1 cellular context compared by ENCODE assay signal in the genomic region with DNA sequence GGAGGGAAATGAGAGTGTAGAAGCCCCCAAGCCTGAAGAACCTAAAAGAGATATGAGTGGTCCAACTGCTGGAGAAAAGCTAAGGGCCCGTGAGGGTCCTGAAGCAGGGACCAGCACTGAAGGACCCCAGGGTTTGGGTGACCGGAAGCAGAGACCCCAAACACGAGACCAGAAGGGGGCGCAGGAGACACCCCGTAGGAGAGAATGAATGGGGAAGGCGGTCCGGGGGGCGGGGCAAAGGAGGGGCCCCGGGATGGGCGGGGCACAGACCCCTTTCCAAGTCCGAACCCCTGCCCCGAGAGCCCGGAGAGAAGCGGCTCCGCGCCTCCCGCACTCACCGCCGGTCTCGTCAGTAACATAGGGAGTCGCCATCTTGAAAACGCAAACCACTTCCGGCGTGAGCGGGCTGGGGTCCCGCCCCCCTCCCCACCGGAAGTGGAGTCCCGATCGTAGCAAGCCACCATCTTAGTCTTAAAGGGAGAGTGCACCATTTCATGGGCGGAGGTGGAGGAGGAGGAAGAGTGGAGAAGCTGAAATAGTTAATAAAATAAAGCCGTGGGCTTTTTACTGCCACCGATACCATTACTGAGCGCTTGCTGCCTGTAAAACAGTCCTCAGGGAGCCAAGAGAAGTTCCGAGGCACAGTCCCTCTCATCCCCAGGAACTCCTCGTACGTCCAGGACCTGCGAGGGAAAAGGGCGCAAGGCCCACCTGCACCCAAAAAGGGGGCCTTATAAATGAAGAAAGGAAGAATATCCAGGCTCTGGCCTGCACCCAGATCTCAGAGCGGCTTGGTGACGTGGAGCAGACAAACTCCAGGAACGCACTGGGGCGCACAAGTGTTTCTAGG.
A peak's percentile ranks its signal among the peaks of the same experiment; 100 is the strongest.
TF ChIP-seq lines count a peak whose summit lies in the region.

No MANE protein-coding gene starts in this region.

TF ChIP-seq in K562, 482 proteins besides CTCF, POLR2A, EP300 and RAD21 (continues in another document):
- peak; percentile 64 for TF ChIP-seq SMARCE1 (IDR thresholded peaks at IDR 0.05)
- TF ChIP-seq ZNF121 (CRISPR knock-in tag; conservative IDR thresholded peaks at IDR 0.05), result no peak
- no peak for TF ChIP-seq ZFP1 (CRISPR knock-in tag; IDR thresholded peaks at IDR 0.05)
- no peak for TF ChIP-seq SAFB (IDR thresholded peaks at IDR 0.05; ENCODE audit: borderline replicate concordance, low read depth, low read length)
- TF ChIP-seq NR2C1 (IDR thresholded peaks at IDR 0.05), result peak; percentile 73
- TF ChIP-seq NR2C1 (tag; IDR thresholded peaks at IDR 0.05), result peak; percentile 79; the same call in 1 of the 2 replicates
- TF ChIP-seq CEBPG (CRISPR knock-in tag; IDR thresholded peaks at IDR 0.05), result no peak
- TF ChIP-seq CEBPG (tag; conservative IDR thresholded peaks at IDR 0.05 in 1 of 2, IDR thresholded peaks at IDR 0.05 in 1 of 2), result no peak
- TF ChIP-seq, protein P1, sequence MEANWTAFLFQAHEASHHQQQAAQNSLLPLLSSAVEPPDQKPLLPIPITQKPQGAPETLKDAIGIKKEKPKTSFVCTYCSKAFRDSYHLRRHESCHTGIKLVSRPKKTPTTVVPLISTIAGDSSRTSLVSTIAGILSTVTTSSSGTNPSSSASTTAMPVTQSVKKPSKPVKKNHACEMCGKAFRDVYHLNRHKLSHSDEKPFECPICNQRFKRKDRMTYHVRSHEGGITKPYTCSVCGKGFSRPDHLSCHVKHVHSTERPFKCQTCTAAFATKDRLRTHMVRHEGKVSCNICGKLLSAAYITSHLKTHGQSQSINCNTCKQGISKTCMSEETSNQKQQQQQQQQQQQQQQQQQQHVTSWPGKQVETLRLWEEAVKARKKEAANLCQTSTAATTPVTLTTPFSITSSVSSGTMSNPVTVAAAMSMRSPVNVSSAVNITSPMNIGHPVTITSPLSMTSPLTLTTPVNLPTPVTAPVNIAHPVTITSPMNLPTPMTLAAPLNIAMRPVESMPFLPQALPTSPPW (CRISPR knock-in tag; IDR thresholded peaks at IDR 0.05), result peak; percentile 86
- TF ChIP-seq, protein P2, sequence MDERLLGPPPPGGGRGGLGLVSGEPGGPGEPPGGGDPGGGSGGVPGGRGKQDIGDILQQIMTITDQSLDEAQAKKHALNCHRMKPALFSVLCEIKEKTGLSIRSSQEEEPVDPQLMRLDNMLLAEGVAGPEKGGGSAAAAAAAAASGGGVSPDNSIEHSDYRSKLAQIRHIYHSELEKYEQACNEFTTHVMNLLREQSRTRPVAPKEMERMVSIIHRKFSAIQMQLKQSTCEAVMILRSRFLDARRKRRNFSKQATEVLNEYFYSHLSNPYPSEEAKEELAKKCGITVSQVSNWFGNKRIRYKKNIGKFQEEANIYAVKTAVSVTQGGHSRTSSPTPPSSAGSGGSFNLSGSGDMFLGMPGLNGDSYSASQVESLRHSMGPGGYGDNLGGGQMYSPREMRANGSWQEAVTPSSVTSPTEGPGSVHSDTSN (CRISPR knock-in tag; IDR thresholded peaks at IDR 0.05; ENCODE audit: low read depth), result no peak
- TF ChIP-seq, protein P2 (tag; conservative IDR thresholded peaks at IDR 0.05; ENCODE audit: low read depth), result no peak
- TF ChIP-seq, protein P3, sequence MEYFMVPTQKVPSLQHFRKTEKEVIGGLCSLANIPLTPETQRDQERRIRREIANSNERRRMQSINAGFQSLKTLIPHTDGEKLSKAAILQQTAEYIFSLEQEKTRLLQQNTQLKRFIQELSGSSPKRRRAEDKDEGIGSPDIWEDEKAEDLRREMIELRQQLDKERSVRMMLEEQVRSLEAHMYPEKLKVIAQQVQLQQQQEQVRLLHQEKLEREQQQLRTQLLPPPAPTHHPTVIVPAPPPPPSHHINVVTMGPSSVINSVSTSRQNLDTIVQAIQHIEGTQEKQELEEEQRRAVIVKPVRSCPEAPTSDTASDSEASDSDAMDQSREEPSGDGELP (CRISPR knock-in tag; IDR thresholded peaks at IDR 0.05; ENCODE audit: borderline replicate concordance), result peak; percentile 51; the same call in 1 of the 2 replicates
- TF ChIP-seq NR1H2 (CRISPR knock-in tag; IDR thresholded peaks at IDR 0.05), result no peak
- TF ChIP-seq, protein P4, sequence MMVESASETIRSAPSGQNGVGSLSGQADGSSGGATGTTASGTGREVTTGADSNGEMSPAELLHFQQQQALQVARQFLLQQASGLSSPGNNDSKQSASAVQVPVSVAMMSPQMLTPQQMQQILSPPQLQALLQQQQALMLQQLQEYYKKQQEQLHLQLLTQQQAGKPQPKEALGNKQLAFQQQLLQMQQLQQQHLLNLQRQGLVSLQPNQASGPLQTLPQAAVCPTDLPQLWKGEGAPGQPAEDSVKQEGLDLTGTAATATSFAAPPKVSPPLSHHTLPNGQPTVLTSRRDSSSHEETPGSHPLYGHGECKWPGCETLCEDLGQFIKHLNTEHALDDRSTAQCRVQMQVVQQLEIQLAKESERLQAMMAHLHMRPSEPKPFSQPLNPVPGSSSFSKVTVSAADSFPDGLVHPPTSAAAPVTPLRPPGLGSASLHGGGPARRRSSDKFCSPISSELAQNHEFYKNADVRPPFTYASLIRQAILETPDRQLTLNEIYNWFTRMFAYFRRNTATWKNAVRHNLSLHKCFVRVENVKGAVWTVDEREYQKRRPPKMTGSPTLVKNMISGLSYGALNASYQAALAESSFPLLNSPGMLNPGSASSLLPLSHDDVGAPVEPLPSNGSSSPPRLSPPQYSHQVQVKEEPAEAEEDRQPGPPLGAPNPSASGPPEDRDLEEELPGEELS (CRISPR knock-in tag; IDR thresholded peaks at IDR 0.05; ENCODE audit: borderline replicate concordance), result no peak
- peak; percentile 62 for TF ChIP-seq LEF1 (IDR thresholded peaks at IDR 0.05)
- TF ChIP-seq, protein P5, sequence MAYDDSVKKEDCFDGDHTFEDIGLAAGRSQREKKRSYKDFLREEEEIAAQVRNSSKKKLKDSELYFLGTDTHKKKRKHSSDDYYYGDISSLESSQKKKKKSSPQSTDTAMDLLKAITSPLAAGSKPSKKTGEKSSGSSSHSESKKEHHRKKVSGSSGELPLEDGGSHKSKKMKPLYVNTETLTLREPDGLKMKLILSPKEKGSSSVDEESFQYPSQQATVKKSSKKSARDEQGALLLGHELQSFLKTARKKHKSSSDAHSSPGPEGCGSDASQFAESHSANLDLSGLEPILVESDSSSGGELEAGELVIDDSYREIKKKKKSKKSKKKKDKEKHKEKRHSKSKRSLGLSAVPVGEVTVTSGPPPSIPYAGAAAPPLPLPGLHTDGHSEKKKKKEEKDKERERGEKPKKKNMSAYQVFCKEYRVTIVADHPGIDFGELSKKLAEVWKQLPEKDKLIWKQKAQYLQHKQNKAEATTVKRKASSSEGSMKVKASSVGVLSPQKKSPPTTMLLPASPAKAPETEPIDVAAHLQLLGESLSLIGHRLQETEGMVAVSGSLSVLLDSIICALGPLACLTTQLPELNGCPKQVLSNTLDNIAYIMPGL (CRISPR knock-in tag; IDR thresholded peaks at IDR 0.05), result no peak
- TF ChIP-seq NR3C1 (CRISPR knock-in tag; IDR thresholded peaks at IDR 0.05), result no peak
- TF ChIP-seq, protein P6, sequence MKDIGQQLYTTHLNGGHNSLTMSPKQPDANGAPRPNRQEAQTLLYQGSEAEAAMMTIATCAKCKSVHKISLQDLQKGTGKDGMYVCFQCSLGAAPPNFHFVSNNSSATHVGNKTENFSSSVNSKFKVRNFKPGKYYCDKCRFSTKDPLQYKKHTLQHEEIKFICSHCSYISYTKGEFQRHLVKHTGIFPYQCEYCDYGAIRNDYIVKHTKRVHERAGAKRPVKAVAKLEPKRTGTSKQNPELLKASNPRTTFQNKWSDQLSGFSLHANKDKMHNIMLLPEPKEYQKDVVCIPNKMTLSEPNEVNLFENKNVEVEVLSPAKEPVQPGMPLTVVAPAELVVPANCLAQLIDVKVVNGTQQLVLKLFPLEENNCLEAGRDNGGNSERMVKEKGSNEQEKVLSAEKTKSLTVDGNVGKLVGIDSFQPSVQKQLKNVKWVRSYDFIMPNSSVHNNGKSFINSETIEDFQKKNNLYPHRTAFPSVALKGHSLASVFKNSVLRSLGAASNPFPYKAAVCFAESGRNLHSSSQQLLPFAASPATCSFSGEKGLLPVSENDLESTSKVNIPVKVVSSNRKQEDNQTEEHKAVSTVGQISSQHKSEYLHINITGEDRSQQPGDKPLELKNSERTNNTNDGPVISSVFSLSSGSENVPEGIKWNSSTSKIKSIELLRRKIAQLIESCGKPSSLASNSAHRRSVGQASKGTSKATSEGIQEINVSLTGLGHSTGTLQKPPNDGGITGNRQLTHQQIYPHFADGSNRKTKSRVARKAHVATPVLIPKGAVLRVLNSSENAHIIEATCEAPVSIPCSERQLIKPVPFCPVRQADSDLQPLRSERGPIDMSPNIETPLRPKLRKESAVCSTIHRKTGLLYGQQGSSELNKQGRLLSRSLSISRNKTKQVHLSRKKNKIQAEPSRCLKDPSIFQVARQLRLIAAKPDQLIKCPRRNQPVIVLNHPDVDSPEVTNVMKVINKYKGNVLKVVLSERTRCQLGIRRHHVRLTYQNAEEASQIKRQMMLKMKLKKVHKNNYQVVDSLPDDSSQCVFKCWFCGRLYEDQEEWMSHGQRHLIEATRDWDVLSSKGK (CRISPR knock-in tag; IDR thresholded peaks at IDR 0.05), result no peak
- TF ChIP-seq RBM17 (IDR thresholded peaks at IDR 0.05; ENCODE audit: borderline replicate concordance, low read depth, low read length), result no peak
- TF ChIP-seq, protein P7, sequence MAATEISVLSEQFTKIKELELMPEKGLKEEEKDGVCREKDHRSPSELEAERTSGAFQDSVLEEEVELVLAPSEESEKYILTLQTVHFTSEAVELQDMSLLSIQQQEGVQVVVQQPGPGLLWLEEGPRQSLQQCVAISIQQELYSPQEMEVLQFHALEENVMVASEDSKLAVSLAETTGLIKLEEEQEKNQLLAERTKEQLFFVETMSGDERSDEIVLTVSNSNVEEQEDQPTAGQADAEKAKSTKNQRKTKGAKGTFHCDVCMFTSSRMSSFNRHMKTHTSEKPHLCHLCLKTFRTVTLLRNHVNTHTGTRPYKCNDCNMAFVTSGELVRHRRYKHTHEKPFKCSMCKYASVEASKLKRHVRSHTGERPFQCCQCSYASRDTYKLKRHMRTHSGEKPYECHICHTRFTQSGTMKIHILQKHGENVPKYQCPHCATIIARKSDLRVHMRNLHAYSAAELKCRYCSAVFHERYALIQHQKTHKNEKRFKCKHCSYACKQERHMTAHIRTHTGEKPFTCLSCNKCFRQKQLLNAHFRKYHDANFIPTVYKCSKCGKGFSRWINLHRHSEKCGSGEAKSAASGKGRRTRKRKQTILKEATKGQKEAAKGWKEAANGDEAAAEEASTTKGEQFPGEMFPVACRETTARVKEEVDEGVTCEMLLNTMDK (IDR thresholded peaks at IDR 0.05; ENCODE audit: borderline replicate concordance, insufficient read depth, low read depth, low read length, poor library complexity, severe bottlenecking), result peak; percentile 94
- TF ChIP-seq, protein P8, sequence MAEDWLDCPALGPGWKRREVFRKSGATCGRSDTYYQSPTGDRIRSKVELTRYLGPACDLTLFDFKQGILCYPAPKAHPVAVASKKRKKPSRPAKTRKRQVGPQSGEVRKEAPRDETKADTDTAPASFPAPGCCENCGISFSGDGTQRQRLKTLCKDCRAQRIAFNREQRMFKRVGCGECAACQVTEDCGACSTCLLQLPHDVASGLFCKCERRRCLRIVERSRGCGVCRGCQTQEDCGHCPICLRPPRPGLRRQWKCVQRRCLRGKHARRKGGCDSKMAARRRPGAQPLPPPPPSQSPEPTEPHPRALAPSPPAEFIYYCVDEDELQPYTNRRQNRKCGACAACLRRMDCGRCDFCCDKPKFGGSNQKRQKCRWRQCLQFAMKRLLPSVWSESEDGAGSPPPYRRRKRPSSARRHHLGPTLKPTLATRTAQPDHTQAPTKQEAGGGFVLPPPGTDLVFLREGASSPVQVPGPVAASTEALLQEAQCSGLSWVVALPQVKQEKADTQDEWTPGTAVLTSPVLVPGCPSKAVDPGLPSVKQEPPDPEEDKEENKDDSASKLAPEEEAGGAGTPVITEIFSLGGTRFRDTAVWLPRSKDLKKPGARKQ (CRISPR knock-in tag; IDR thresholded peaks at IDR 0.05), result no peak
- TF ChIP-seq THRAP3 (IDR thresholded peaks at IDR 0.05; ENCODE audit: borderline replicate concordance), result no peak
- no peak for TF ChIP-seq ZNF324 (CRISPR knock-in tag; IDR thresholded peaks at IDR 0.05)
- no peak for TF ChIP-seq DMBX1 (CRISPR knock-in tag; IDR thresholded peaks at IDR 0.05; ENCODE audit: borderline replicate concordance)
- no peak for TF ChIP-seq GTF2E2 (tag; IDR thresholded peaks at IDR 0.05)
- peak; percentile 36; the same call in 1 of the 2 replicates for TF ChIP-seq TCF7 (IDR thresholded peaks at IDR 0.05; ENCODE audit: borderline replicate concordance)
- TF ChIP-seq JUNB (CRISPR knock-in tag; conservative IDR thresholded peaks at IDR 0.05), result no peak
- TF ChIP-seq POLR2G (IDR thresholded peaks at IDR 0.05; ENCODE audit: low read depth, low read length), result peak; percentile 64; the same call in 1 of the 2 replicates
- TF ChIP-seq, protein P9, sequence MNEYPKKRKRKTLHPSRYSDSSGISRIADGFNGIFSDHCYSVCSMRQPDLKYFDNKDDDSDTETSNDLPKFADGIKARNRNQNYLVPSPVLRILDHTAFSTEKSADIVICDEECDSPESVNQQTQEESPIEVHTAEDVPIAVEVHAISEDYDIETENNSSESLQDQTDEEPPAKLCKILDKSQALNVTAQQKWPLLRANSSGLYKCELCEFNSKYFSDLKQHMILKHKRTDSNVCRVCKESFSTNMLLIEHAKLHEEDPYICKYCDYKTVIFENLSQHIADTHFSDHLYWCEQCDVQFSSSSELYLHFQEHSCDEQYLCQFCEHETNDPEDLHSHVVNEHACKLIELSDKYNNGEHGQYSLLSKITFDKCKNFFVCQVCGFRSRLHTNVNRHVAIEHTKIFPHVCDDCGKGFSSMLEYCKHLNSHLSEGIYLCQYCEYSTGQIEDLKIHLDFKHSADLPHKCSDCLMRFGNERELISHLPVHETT (CRISPR knock-in tag; conservative IDR thresholded peaks at IDR 0.05 in 1 of 2, IDR thresholded peaks at IDR 0.05 in 1 of 2), result peak in 1 of 2 experiments; percentile 100; a peak in 2 of 4 replicates
- TF ChIP-seq FIP1L1 (IDR thresholded peaks at IDR 0.05; ENCODE audit: low read depth, low read length, poor library complexity, severe bottlenecking), result no peak
- no peak for TF ChIP-seq ZNF79 (CRISPR knock-in tag; IDR thresholded peaks at IDR 0.05; ENCODE audit: low read depth)
- TF ChIP-seq ZNF224 (CRISPR knock-in tag; IDR thresholded peaks at IDR 0.05), result no peak
- TF ChIP-seq, protein P10, sequence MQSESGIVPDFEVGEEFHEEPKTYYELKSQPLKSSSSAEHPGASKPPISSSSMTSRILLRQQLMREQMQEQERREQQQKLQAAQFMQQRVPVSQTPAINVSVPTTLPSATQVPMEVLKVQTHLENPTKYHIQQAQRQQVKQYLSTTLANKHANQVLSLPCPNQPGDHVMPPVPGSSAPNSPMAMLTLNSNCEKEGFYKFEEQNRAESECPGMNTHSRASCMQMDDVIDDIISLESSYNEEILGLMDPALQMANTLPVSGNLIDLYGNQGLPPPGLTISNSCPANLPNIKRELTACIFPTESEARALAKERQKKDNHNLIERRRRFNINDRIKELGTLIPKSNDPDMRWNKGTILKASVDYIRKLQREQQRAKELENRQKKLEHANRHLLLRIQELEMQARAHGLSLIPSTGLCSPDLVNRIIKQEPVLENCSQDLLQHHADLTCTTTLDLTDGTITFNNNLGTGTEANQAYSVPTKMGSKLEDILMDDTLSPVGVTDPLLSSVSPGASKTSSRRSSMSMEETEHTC (IDR thresholded peaks at IDR 0.05), result no peak
- TF ChIP-seq LARP7 (IDR thresholded peaks at IDR 0.05), result no peak; the same call in 1 of the 2 replicates
- no peak for TF ChIP-seq U2AF1 (optimal IDR thresholded peaks at IDR 0.05; ENCODE audit: low read depth, low read length)
- 0 out of 2 replicates have a peak, but pooled peaks have one; percentile 10 for TF ChIP-seq TAL1 (IDR thresholded peaks at IDR 0.05)
- no peak for TF ChIP-seq ZNF780A (CRISPR knock-in tag; IDR thresholded peaks at IDR 0.05)
